ENCODE assay signal across 1 cellular context in genomic region chr9:116233160-116233530, GRCh38.
TF ChIP-seq lines count a peak whose summit lies in the region.

No MANE protein-coding gene starts in this region.

TF ChIP-seq in IMR-90, 13 proteins besides CTCF, POLR2A, EP300 and RAD21 (continued from another document):
- TF ChIP-seq USF2 (IDR thresholded peaks at IDR 0.05; ENCODE audit: low read depth, low read length) (no peak), RCOR1 (IDR thresholded peaks at IDR 0.05; ENCODE audit: insufficient replicate concordance, low read length) (no peak), RFX5 (IDR thresholded peaks at IDR 0.05; ENCODE audit: low read depth, low read length) (no peak), MXI1 (IDR thresholded peaks at IDR 0.05; ENCODE audit: borderline replicate concordance, low read depth, low read length) (no peak), NFE2L2 (IDR thresholded peaks at IDR 0.05; ENCODE audit: low read depth, low read length) (no peak), CEBPB (IDR thresholded peaks at IDR 0.05; ENCODE audit: low read depth, low read length) (no peak)
